ENCODE assay signal across 11 cellular contexts in genomic region chr17:68580236-68580903, GRCh38. TPM values are rescaled to one million over a fixed set of nuclear protein-coding genes. Genes with fewer than 3 reads are reported as not detected.
DNase-seq lines count a peak whose midpoint lies in the region; ATAC-seq and TF ChIP-seq lines count a peak whose summit lies in the region.
"Had no signal": no experiment of that assay in that cellular context is flagged by ENCODE, and none has a peak within 500 bp of the region (broad histone marks: within the 10 kb centered on the region; RNA-seq: fewer than 3 reads in every experiment).

No MANE protein-coding gene starts in this region.

- whole genome bisulfite sequencing in hepatocyte (ENCODE audit: low lambda C conversion rate, missing lambda C conversion rate), result 74% methylated on average over 6 of the region's 6 CpGs
- WGBS in stomach, 5 donors, result 56 to 87% (median 73%) methylated on average over 6 of the region's 6 CpGs

- peaks cover 2% of the 10 kb centered on the region; the same call in 1 of the 2 replicates for H3K27me3 Mint-ChIP-seq in HFFc6 (ENCODE audit: insufficient read depth)

- H3K9me3 ChIP-seq in adipocyte (ENCODE audit: control insufficient read depth, low read length), result no peaks in the 10 kb centered on the region
- H3K9me3 ChIP-seq in hepatocyte (ENCODE audit: low read depth), result no peaks in the 10 kb centered on the region
- no peaks in the 10 kb centered on the region for H3K9me3 ChIP-seq in stomach

- H3K36me3 ChIP-seq in adipocyte (ENCODE audit: control insufficient read depth, insufficient read depth, low read length, severe bottlenecking) (no peaks in the 10 kb centered on the region), hepatocyte (replicated peaks; ENCODE audit: insufficient read depth, low read depth) (no peaks in the 10 kb centered on the region), stomach (no peaks in the 10 kb centered on the region)

- H3K9me3 Mint-ChIP-seq in HFFc6, result peaks cover 6% of the 10 kb centered on the region

- no peak overlapping the region for H3K4me3 Mint-ChIP-seq in HFFc6

- TF ChIP-seq CTCF in HFFc6 (IDR thresholded peaks at IDR 0.05), result no peak
- no peak for TF ChIP-seq CTCF in hepatocyte (IDR thresholded peaks at IDR 0.05; ENCODE audit: poor library complexity)
- no peak for TF ChIP-seq CTCF in stomach (IDR thresholded peaks at IDR 0.05)

- H3K36me3 Mint-ChIP-seq in HFFc6 (ENCODE audit: low read depth), result no peaks in the 10 kb centered on the region

- ATAC-seq in GM21737 (IDR thresholded peaks at IDR 0.05; ENCODE audit: unreplicated experiment), result no peak

- no peak overlapping the region for H3K27ac Mint-ChIP-seq in HFFc6

- H3K27me3 ChIP-seq in adipocyte (replicated peaks; ENCODE audit: control insufficient read depth, insufficient read depth, low read length) (no peaks in the 10 kb centered on the region), hepatocyte (no peaks in the 10 kb centered on the region), stomach (no peaks in the 10 kb centered on the region)

- H3K4me2 ChIP-seq in hepatocyte, result no peak overlapping the region

- no peaks in the 10 kb centered on the region for H3K9me2 ChIP-seq in hepatocyte (replicated peaks; ENCODE audit: insufficient read depth)

- H3K9ac ChIP-seq in adipocyte (ENCODE audit: low read length), result peak overlapping the region; percentile 76

- peaks cover 74% of the 10 kb centered on the region for H3K4me1 ChIP-seq in adipocyte (ENCODE audit: control insufficient read depth, insufficient read depth, low read length)
- peaks cover 5% of the 10 kb centered on the region for H3K4me1 ChIP-seq in hepatocyte (ENCODE audit: insufficient read depth)
- H3K4me1 ChIP-seq in stomach, result peaks cover 0 to 26% (median 4%) of the 10 kb centered on the region in 4 donors

- H3K4me1 Mint-ChIP-seq in HFFc6 (ENCODE audit: low read depth), result peaks cover 8% of the 10 kb centered on the region; the same call in 1 of the 2 replicates

- intact Hi-C loops in stomach (cut with DNase I; ENCODE audit: low total_unique reads), result no loop called here

- H3K4me3 ChIP-seq in adipocyte (ENCODE audit: low read length) (peak overlapping the region; percentile 62), hepatocyte (no peak overlapping the region), stomach (no peak overlapping the region)

- no peak for TF ChIP-seq EP300 in stomach (IDR thresholded peaks at IDR 0.05)

- DNase-seq in HFFc6 (peak; percentile 13), adipocyte (ENCODE audit: low read depth) (peak; percentile 67), hepatocyte (ENCODE audit: low spot score) (no peak), stomach (no peak), midbrain (lab: John Stamatoyannopoulos, UW) (no peak), 8988T (no peak), hippocampal formation (lab: John Stamatoyannopoulos, UW) (no peak)
- DNase-seq: DMS 273 treated with DMSO at 0.1 percent for 48 hours had no signal

- no peaks in the 10 kb centered on the region for H3K79me2 ChIP-seq in hepatocyte

- H2AFZ ChIP-seq in hepatocyte, result no peak overlapping the region

- H4K20me1 ChIP-seq in hepatocyte (ENCODE audit: insufficient read depth, poor library complexity, severe bottlenecking), result no peaks in the 10 kb centered on the region

- TF ChIP-seq POLR2A in stomach (IDR thresholded peaks at IDR 0.05), result no peak

- H3K27ac ChIP-seq in hepatocyte (peak overlapping the region; percentile 40), stomach (peak overlapping the region in 3 of 5 donors; percentile 2 to 72 (median 25))

RNA-seq across cellular contexts. Expression of gene FAM20A, which starts 20.8 kb away (rescaled TPM):
- not detected for total RNA-seq in HFFc6 (2021; fragmentation: NEBNext Ultra II Directional; extraction: Animal tissue kit (Norgen Biotek cat#: 25700))
- total RNA-seq in hepatocyte (19.9 and 21.5 TPM in 2 replicates), stomach (10 to 100 TPM in 4 of 5 donors, not detected in 1; 13.8 to 81.3 (median 43.1) TPM)
- polyA plus RNA-seq in hepatocyte (39.7 and 41.1 TPM in 2 replicates), stomach (10 to 100 TPM; 11.4 to 17.0 (median 13.1) TPM)
- total RNA-seq: HT-29, osteocyte had no signal

Comparison
In these comparisons a context has a peak if more than half of its experiments do, and no peak if none do; other contexts are left out.
1. DNase-seq: peak in HFFc6 (single experiment) and adipocyte (single experiment); none in hepatocyte (single experiment), stomach (single experiment), midbrain (single experiment), 8988T (single experiment) and hippocampal formation (0 of 2).